ENCODE assay signal across 21 cellular contexts in genomic region chr4:76554630-76555029, GRCh38.
DNase-seq lines count a peak whose midpoint lies in the region; ATAC-seq and TF ChIP-seq lines count a peak whose summit lies in the region.
"Had no signal": no experiment of that assay in that cellular context is flagged by ENCODE, and none has a peak within 500 bp of the region (broad histone marks: within the 10 kb centered on the region; RNA-seq: fewer than 3 reads in every experiment).

No MANE protein-coding gene starts in this region.

- no peak for TF ChIP-seq CTCF in astrocyte of the spinal cord (IDR thresholded peaks at IDR 0.05; ENCODE audit: low read depth, low read length)
- no peak for TF ChIP-seq CTCF in PC-3 (conservative IDR thresholded peaks at IDR 0.05; ENCODE audit: low read depth, low read length)

- POLR2A ChIA-PET in PC-3 (lab: Charles Lee; ENCODE audit: unreplicated experiment) = no interaction called here

- ATAC-seq in PC-3 = no peak
- ATAC-seq in activated CD4-positive, CD25-positive, alpha-beta regulatory T cell treated with anti-CD3 and anti-CD28 coated beads, Interleukin-2, amount 50 U/mL, for 24 hours = no peak
- ATAC-seq: CD8-positive, alpha-beta T cell; GM12878 had no signal

- no peaks in the 10 kb centered on the region for H4K20me1 ChIP-seq in PC-3 (ENCODE audit: low read length)
- no peaks in the 10 kb centered on the region for H4K20me1 ChIP-seq in GM23248 (ENCODE audit: insufficient read depth)
- H4K20me1 ChIP-seq: BLaER1 had no signal

- H2AFZ ChIP-seq in PC-3 (ENCODE audit: low read length) = no peak overlapping the region
- H2AFZ ChIP-seq in GM23248 = no peak overlapping the region

- in situ Hi-C loops in astrocyte of the spinal cord (cut with HindIII; ENCODE audit: low sequenced_read_pairs) = no loop called here
- in situ Hi-C loops in GM23248 (cut with MboI) = no loop called here

- intact Hi-C loops in PC-3 (cut with micrococcal nuclease) = no loop called here

- H3K36me3 ChIP-seq in MG63 = no peaks in the 10 kb centered on the region
- no peaks in the 10 kb centered on the region for H3K36me3 ChIP-seq in PC-3 (ENCODE audit: low read depth, low read length)
- no peaks in the 10 kb centered on the region for H3K36me3 ChIP-seq in GM23248 (ENCODE audit: low read depth)
- H3K36me3 ChIP-seq: BLaER1 had no signal

- H3K79me2 ChIP-seq in PC-3 (ENCODE audit: low read length) = no peaks in the 10 kb centered on the region
- no peaks in the 10 kb centered on the region for H3K79me2 ChIP-seq in GM23248 (ENCODE audit: insufficient read depth)

- 87 to 92% methylated on average over 10 of the region's 10 CpGs for WGBS in GM23248 (ENCODE audit: low coverage in 1 of 2, low lambda C conversion rate in 2 of 2, missing lambda C conversion rate in 2 of 2), 2 experiments

- DNase-seq in Daoy (ENCODE audit: low read depth) = peak; percentile 33
- DNase-seq in MG63 = peak; percentile 33
- DNase-seq in astrocyte of the spinal cord (ENCODE audit: low read depth, low spot score) = peak; percentile 84
- peak; percentile 46 for DNase-seq in myocyte (ENCODE audit: low read depth)
- DNase-seq in PC-3 = no peak
- no peak for DNase-seq in GM23248
- DNase-seq in dermis blood vessel endothelial cell = no peak
- DNase-seq: Caco-2; CD4-positive, CD25-positive, alpha-beta regulatory T cell; CD8-positive, alpha-beta T cell; DMS153; DND-41; EL; GDM1; H7; HCEC 1CT had no signal

- no TSS peak for BruUV-seq in PC-3 (replicated peaks; lab: Mats Ljungman, UMichigan)

- H3K27ac ChIP-seq in PC-3 (ENCODE audit: low read length) (no peak overlapping the region), GM23248 (no peak overlapping the region)
- H3K27ac ChIP-seq: 22Rv1, C4-2B had no signal

- H3K27me3 ChIP-seq in MG63 (no peaks in the 10 kb centered on the region), PC-3 (ENCODE audit: low read length) (no peaks in the 10 kb centered on the region), GM23248 (replicated peaks; ENCODE audit: insufficient read depth) (no peaks in the 10 kb centered on the region)
- H3K27me3 ChIP-seq: BLaER1 had no signal

- H3K4me2 ChIP-seq in PC-3 (ENCODE audit: low read length) (no peak overlapping the region), GM23248 (ENCODE audit: unreplicated experiment) (no peak overlapping the region)
- H3K4me2 ChIP-seq: BLaER1 had no signal

- H3K4me1 ChIP-seq in PC-3 (ENCODE audit: insufficient read depth, low read length) = peaks cover 6% of the 10 kb centered on the region
- peaks cover 21% of the 10 kb centered on the region for H3K4me1 ChIP-seq in GM23248 (ENCODE audit: insufficient read depth)

- H3K9ac ChIP-seq in PC-3 (ENCODE audit: low read length) = no peak overlapping the region
- H3K9ac ChIP-seq in GM23248 = no peak overlapping the region
- H3K9ac ChIP-seq: BLaER1 had no signal

- H3K9me3 ChIP-seq in MG63 = no peaks in the 10 kb centered on the region
- H3K9me3 ChIP-seq in PC-3 (ENCODE audit: low read length) = no peaks in the 10 kb centered on the region
- H3K9me3 ChIP-seq in GM23248 (ENCODE audit: low read depth) = no peaks in the 10 kb centered on the region
- H3K9me3 ChIP-seq: Caco-2 had no signal

- no peaks in the 10 kb centered on the region for H3K9me2 ChIP-seq in PC-3 (replicated peaks; ENCODE audit: low read length)
- H3K9me2 ChIP-seq in GM23248 (ENCODE audit: insufficient read depth) = no peaks in the 10 kb centered on the region; the same call in 1 of the 2 replicates

- H3K4me3 ChIP-seq in MG63 (no peak overlapping the region), astrocyte of the spinal cord (ENCODE audit: low read depth, low read length) (no peak overlapping the region), PC-3 (ENCODE audit: low read length) (no peak overlapping the region), GM23248 (no peak overlapping the region)
- H3K4me3 ChIP-seq: BLaER1, GM12878 had no signal

- H3F3A ChIP-seq in PC-3 (ENCODE audit: low read length, unreplicated experiment) (no peaks in the 10 kb centered on the region), GM23248 (ENCODE audit: insufficient read depth) (no peaks in the 10 kb centered on the region)

- CTCF ChIA-PET in PC-3 (lab: Charles Lee) = no interaction called here

Comparison
In these comparisons a context has a peak if more than half of its experiments do, and no peak if none do; other contexts are left out.
1. DNase-seq: peak in Daoy (single experiment), MG63 (single experiment), astrocyte of the spinal cord (single experiment) and myocyte (single experiment); none in PC-3 (single experiment), GM23248 (single experiment) and dermis blood vessel endothelial cell (single experiment).